ENCODE assay signal across 21 cellular contexts in genomic region chr3:138476526-138476925, GRCh38. TPM values are rescaled to one million over a fixed set of nuclear protein-coding genes. Genes with fewer than 3 reads are reported as not detected.
"Had no signal": no experiment of that assay in that cellular context is flagged by ENCODE, and none has a peak within 500 bp of the region (broad histone marks: within the 10 kb centered on the region; RNA-seq: fewer than 3 reads in every experiment).

No MANE protein-coding gene starts in this region.

- DNase-seq: MG63, NCI-H1092, NCI-H1105 treated with DMSO at 0.1 percent for 48 hours, NCI-H1417 treated with DMSO at 0.1 percent for 48 hours, NCI-H146, NCI-H187, NCI-H2029, NCI-H2081 treated with DMSO at 0.1 percent for 48 hours, NCI-H2171, NCI-H226, NCI-H446, NCI-H510A, NCI-H524 treated with DMSO at 0.1 percent for 48 hours, NCI-H69, NCI-H774, RPMI8226, SHP77, SK-N-SH, SW 1271 had no signal

- H3K27me3 ChIP-seq: MG63 had no signal

- ATAC-seq: K562 had no signal

- H3K36me3 ChIP-seq: MG63 had no signal

- H3K9me3 ChIP-seq: MG63, SK-N-SH had no signal

- H3K4me3 ChIP-seq: K562, MG63 had no signal

- H3K27ac ChIP-seq: HL-60 had no signal

RNA-seq across cellular contexts. Expression of gene ESYT3, which starts 42.1 kb away (rescaled TPM):
- total RNA-seq: K562 had no signal
- polyA plus RNA-seq: K562 had no signal
